Comparison of ENCODE assay signal across 2 cellular contexts in the genomic region with DNA sequence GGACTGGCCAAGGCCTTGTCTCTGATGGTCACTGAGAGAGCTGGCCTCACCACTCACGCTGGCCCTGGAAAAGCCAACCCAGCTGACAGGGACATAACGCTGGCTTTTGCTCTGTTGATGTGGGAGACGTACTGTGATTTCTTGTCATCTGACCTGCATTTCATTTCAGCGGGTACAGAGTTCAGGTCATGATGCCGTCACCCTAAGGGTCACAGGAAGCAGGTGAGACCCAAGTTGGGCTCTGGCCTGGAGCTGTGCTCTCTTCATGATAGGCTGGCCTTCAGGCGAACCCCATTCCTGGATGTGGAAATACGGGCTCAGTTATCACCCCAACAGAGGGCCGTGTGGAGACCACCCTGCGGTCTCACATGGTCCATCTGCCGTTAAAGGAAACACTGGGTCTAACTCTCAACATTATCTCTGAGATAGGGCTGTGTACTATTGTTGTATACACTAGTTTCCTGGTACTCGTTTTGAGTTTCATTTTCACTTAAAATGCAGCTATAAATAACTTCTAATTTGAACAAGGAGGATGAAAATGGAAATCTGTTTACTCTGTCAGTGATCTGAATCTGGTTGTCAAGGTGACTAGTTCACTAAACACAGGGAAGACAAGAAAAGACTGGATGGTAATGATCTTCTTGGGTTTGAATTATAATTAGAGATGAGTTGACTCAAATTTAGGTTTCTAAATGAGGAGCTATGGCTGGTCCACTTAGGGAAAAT.
TF ChIP-seq lines count a peak whose summit lies in the region.

No MANE protein-coding gene starts in this region.

TF ChIP-seq in HepG2, 621 proteins besides CTCF, POLR2A, EP300 and RAD21 (continued from another document):
- TF ChIP-seq DZIP1 (CRISPR knock-in tag; IDR thresholded peaks at IDR 0.05) (no peak), STAT5B (CRISPR knock-in tag; IDR thresholded peaks at IDR 0.05) (no peak), ZNF766 (CRISPR knock-in tag; IDR thresholded peaks at IDR 0.05; ENCODE audit: borderline replicate concordance) (no peak), ZNF496 (CRISPR knock-in tag; IDR thresholded peaks at IDR 0.05; ENCODE audit: insufficient replicate concordance) (no peak), GPN1 (CRISPR knock-in tag; IDR thresholded peaks at IDR 0.05; ENCODE audit: borderline replicate concordance) (no peak), SIX4 (CRISPR knock-in tag; IDR thresholded peaks at IDR 0.05) (no peak), ASH2L (IDR thresholded peaks at IDR 0.05; ENCODE audit: insufficient read length, low read depth, low read length) (no peak), ARID2 (CRISPR knock-in tag; IDR thresholded peaks at IDR 0.05; ENCODE audit: borderline replicate concordance) (no peak), CEBPZ (IDR thresholded peaks at IDR 0.05; ENCODE audit: low read length) (no peak), ZSCAN30 (CRISPR knock-in tag; IDR thresholded peaks at IDR 0.05) (no peak), TEAD3 (CRISPR knock-in tag; optimal IDR thresholded peaks at IDR 0.05; ENCODE audit: borderline replicate concordance) (no peak), PITX1 (CRISPR knock-in tag; IDR thresholded peaks at IDR 0.05) (no peak), ELF1 (CRISPR knock-in tag; IDR thresholded peaks at IDR 0.05) (no peak), NR0B2 (CRISPR knock-in tag; IDR thresholded peaks at IDR 0.05) (no peak), ELF3 (CRISPR knock-in tag; IDR thresholded peaks at IDR 0.05) (no peak)

TF ChIP-seq in GM23338, 12 proteins besides CTCF, POLR2A, EP300 and RAD21 (continued from another document):
- TF ChIP-seq, protein P1, sequence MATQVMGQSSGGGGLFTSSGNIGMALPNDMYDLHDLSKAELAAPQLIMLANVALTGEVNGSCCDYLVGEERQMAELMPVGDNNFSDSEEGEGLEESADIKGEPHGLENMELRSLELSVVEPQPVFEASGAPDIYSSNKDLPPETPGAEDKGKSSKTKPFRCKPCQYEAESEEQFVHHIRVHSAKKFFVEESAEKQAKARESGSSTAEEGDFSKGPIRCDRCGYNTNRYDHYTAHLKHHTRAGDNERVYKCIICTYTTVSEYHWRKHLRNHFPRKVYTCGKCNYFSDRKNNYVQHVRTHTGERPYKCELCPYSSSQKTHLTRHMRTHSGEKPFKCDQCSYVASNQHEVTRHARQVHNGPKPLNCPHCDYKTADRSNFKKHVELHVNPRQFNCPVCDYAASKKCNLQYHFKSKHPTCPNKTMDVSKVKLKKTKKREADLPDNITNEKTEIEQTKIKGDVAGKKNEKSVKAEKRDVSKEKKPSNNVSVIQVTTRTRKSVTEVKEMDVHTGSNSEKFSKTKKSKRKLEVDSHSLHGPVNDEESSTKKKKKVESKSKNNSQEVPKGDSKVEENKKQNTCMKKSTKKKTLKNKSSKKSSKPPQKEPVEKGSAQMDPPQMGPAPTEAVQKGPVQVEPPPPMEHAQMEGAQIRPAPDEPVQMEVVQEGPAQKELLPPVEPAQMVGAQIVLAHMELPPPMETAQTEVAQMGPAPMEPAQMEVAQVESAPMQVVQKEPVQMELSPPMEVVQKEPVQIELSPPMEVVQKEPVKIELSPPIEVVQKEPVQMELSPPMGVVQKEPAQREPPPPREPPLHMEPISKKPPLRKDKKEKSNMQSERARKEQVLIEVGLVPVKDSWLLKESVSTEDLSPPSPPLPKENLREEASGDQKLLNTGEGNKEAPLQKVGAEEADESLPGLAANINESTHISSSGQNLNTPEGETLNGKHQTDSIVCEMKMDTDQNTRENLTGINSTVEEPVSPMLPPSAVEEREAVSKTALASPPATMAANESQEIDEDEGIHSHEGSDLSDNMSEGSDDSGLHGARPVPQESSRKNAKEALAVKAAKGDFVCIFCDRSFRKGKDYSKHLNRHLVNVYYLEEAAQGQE (IDR thresholded peaks at IDR 0.05; ENCODE audit: unreplicated experiment), result no peak
- no peak for TF ChIP-seq EZH2phosphoT487 (IDR thresholded peaks at IDR 0.05; ENCODE audit: unreplicated experiment)
- TF ChIP-seq ETS1 (IDR thresholded peaks at IDR 0.05), result no peak
- TF ChIP-seq ZNF114 (CRISPR knock-in tag; IDR thresholded peaks at IDR 0.05), result no peak
- TF ChIP-seq ZNF462 (CRISPR knock-in tag; IDR thresholded peaks at IDR 0.05), result no peak
- TF ChIP-seq ZNF331 (CRISPR knock-in tag; IDR thresholded peaks at IDR 0.05; ENCODE audit: low read depth), result no peak
- no peak for TF ChIP-seq STAT1 (IDR thresholded peaks at IDR 0.05; ENCODE audit: unreplicated experiment)
- no peak for TF ChIP-seq NANOG (IDR thresholded peaks at IDR 0.05; ENCODE audit: borderline replicate concordance)
- TF ChIP-seq JUNB (IDR thresholded peaks at IDR 0.05; ENCODE audit: unreplicated experiment), result no peak
